8 cellular contexts compared by ENCODE assay signal in genomic region chr10:31759124-31759798, GRCh38.
DNase-seq lines count a peak whose midpoint lies in the region; ATAC-seq and TF ChIP-seq lines count a peak whose summit lies in the region.

No MANE protein-coding gene starts in this region.

- H3K4me3 ChIP-seq in Caco-2 (ENCODE audit: low read depth, low read length) (peak overlapping the region; percentile 90), ectodermal cell (ENCODE audit: insufficient read depth, low read depth, low read length) (peak overlapping the region; percentile 90)

- H3K9me3 Mint-ChIP-seq in Caco-2 (ENCODE audit: unreplicated experiment), result no peaks in the 10 kb centered on the region
- no peaks in the 10 kb centered on the region for H3K9me3 Mint-ChIP-seq in mesothelial cell of epicardium

- intact Hi-C loops in Caco-2 (cut with micrococcal nuclease; ENCODE audit: unreplicated experiment), result no loop called here

- H3K27me3 ChIP-seq in Caco-2 (replicated peaks; ENCODE audit: control insufficient read depth, insufficient read depth, low read length), result no peaks in the 10 kb centered on the region
- H3K27me3 ChIP-seq in ectodermal cell (ENCODE audit: control insufficient read depth, insufficient read depth, low read length, poor library complexity, severe bottlenecking), result no peaks in the 10 kb centered on the region

- ATAC-seq in HG02588 (IDR thresholded peaks at IDR 0.05; ENCODE audit: unreplicated experiment), result no peak

- H3K9me3 ChIP-seq in Caco-2, result no peaks in the 10 kb centered on the region; the same call in 1 of the 2 replicates
- H3K9me3 ChIP-seq in ectodermal cell (ENCODE audit: control insufficient read depth, low read length), result no peaks in the 10 kb centered on the region

- H3K27me3 Mint-ChIP-seq in Caco-2 (ENCODE audit: insufficient read depth, unreplicated experiment), result no peaks in the 10 kb centered on the region
- H3K27me3 Mint-ChIP-seq in mesothelial cell of epicardium (ENCODE audit: low read depth), result no peaks in the 10 kb centered on the region

- H3K36me3 ChIP-seq in Caco-2 (ENCODE audit: control insufficient read depth, insufficient read depth, low read length), result no peaks in the 10 kb centered on the region
- H3K36me3 ChIP-seq in ectodermal cell (ENCODE audit: control insufficient read depth, insufficient read depth, low read length), result no peaks in the 10 kb centered on the region

- no peak for TF ChIP-seq CTCF in Caco-2 (IDR thresholded peaks at IDR 0.05; ENCODE audit: insufficient read depth in 1 of 2, low read depth in 1 of 2, low read length in 1 of 2, severe bottlenecking in 1 of 2, unreplicated experiment in 1 of 2)
- no peak for TF ChIP-seq CTCF in mesothelial cell of epicardium (IDR thresholded peaks at IDR 0.05; ENCODE audit: unreplicated experiment)

- peak; percentile 85 to 88 for DNase-seq in Caco-2
- peak; percentile 71 for DNase-seq in NCI-H1092 treated with DMSO at 0.1 percent for 48 hours (lab: John Stamatoyannopoulos, UW)
- DNase-seq in activated CD4-positive, alpha-beta T cell treated with anti-CD3 and anti-CD28 coated beads, Interleukin-2, amount 50 U/mL, for 4 hours, result peak; percentile 66 to 77
- no peak for DNase-seq in mesothelial cell of epicardium (ENCODE audit: low spot score in 2 of 2, unreplicated experiment in 2 of 2)
- peak; percentile 36 for DNase-seq in stimulated activated CD8-positive, alpha-beta memory T cell treated with anti-CD3 and anti-CD28 coated beads, Interleukin-4, amount 100 ng/mL, for 24 hours (ENCODE audit: low read depth)
- no peak for DNase-seq in GOT3 (lab: John Stamatoyannopoulos, UW)

- CTCF ChIA-PET in Caco-2 (lab: Charles Lee), result interaction anchor here (1.0 kb wide), 2 partner anchors 11 to 1007 kb away, joined by 3 to 4 read pairs; no protein-coding TSS in a partner anchor

- H3K36me3 Mint-ChIP-seq in Caco-2 (ENCODE audit: insufficient read depth, unreplicated experiment) (peaks cover 7% of the 10 kb centered on the region), mesothelial cell of epicardium (no peaks in the 10 kb centered on the region)

- POLR2A ChIA-PET in Caco-2 (lab: Charles Lee), result interaction anchor here (1.0 kb wide), 1 partner anchor 10 kb away, joined by 5 read pairs; no protein-coding TSS in a partner anchor

- H3K4me1 ChIP-seq in Caco-2 (peaks cover 14% of the 10 kb centered on the region), ectodermal cell (ENCODE audit: control insufficient read depth, insufficient read depth, low read length) (peaks cover 32% of the 10 kb centered on the region)

- peak overlapping the region; percentile 93 for H3K27ac ChIP-seq in ectodermal cell (ENCODE audit: insufficient read depth, low read depth, low read length, poor library complexity, severe bottlenecking)

- 2% methylated on average over 36 of the region's 36 CpGs for WGBS in ectodermal cell, 2 experiments

- BruUV-seq in Caco-2 (replicated peaks; lab: Mats Ljungman, UMichigan), result no TSS peak

- H3K4me3 Mint-ChIP-seq in Caco-2 (ENCODE audit: unreplicated experiment), result peak overlapping the region; percentile 99
- H3K4me3 Mint-ChIP-seq in mesothelial cell of epicardium, result peak overlapping the region; percentile 84

- H3K4me1 Mint-ChIP-seq in Caco-2 (ENCODE audit: low read depth, unreplicated experiment) (peaks cover 11% of the 10 kb centered on the region), mesothelial cell of epicardium (peaks cover 46% of the 10 kb centered on the region)

- H3K27ac Mint-ChIP-seq in Caco-2 (ENCODE audit: unreplicated experiment) (peak overlapping the region; percentile 94), mesothelial cell of epicardium (peak overlapping the region; percentile 94)

Comparison
In these comparisons a context has a peak if more than half of its experiments do, and no peak if none do; other contexts are left out.
1. DNase-seq: peak in Caco-2 (2 of 2), NCI-H1092 treated with DMSO at 0.1 percent for 48 hours (single experiment), activated CD4-positive, alpha-beta T cell treated with anti-CD3 and anti-CD28 coated beads, Interleukin-2, amount 50 U/mL, for 4 hours (2 of 2) and stimulated activated CD8-positive, alpha-beta memory T cell treated with anti-CD3 and anti-CD28 coated beads, Interleukin-4, amount 100 ng/mL, for 24 hours (single experiment); none in mesothelial cell of epicardium (0 of 2) and GOT3 (single experiment).